Comparison of ENCODE assay signal across 32 cellular contexts in the genomic region with DNA sequence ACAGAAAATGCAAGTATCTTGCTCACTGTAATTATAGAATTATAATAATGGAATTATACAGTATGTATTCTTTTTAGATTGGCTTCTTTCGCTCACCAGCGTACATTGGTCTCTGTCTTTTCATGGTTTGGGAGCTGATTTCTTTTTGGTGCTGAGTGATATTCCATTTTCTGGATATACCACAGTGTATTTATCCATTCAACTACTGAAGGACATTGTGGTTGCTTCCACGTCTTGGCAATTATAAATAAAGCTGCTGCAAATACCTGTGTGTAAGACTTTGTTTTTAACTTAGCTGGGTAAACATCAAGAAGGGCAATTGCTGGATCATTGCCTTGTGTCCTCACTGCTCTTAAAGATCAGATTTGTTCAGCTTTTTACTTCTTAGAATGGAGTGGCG.
"Had no signal": no experiment of that assay in that cellular context is flagged by ENCODE, and none has a peak within 500 bp of the region (broad histone marks: within the 10 kb centered on the region; RNA-seq: fewer than 3 reads in every experiment).

No MANE protein-coding gene starts in this region.

- ATAC-seq: activated CD4-positive, CD25-positive, alpha-beta regulatory T cell treated with anti-CD3 and anti-CD28 coated beads, Interleukin-2, amount 50 U/mL, for 24 hours; gastroesophageal sphincter; heart right ventricle; T-helper 17 cell had no signal

- H3K4me3 Mint-ChIP-seq: activated B cell treated with CpG ODN at 0.5 μM for 24 hours; activated naive CD4-positive, alpha-beta T cell treated with anti-CD3 and anti-CD28 coated beads for 36 hours; activated naive CD4-positive, alpha-beta T cell treated with anti-CD3 and anti-CD28 coated beads, Interleukin-2, amount 50 U/mL, for 24 hours; activated naive CD8-positive, alpha-beta T cell treated with anti-CD3 and anti-CD28 coated beads, Interleukin-2, amount 10 ng/mL, durations not matched to agents 7 days and 5 days; activated T-helper 1 cell treated with anti-CD3 and anti-CD28 coated beads, Interleukin-12 subunit alpha, Interleukin-12 subunit beta, Interleukin-2, Interleukin-4 antibody, amounts not matched to agents 30 ng/mL and 10 ng/mL and 1 ng/mL, durations not matched to agents 14 hours and 24 hours and 36 hours; T-helper 17 cell; T-helper 2 cell treated with Interferon-gamma antibody and Interleukin-4, amounts not matched to agents 5 μg/mL and 100 μg/mL, for 36 hours had no signal

- H3K27me3 Mint-ChIP-seq: activated B cell treated with CpG ODN at 0.5 μM for 24 hours; activated naive CD4-positive, alpha-beta T cell treated with anti-CD3 and anti-CD28 coated beads, Interleukin-2, amount 50 U/mL, for 24 hours; activated naive CD8-positive, alpha-beta T cell treated with anti-CD3 and anti-CD28 coated beads, Interleukin-2, amount 10 ng/mL, durations not matched to agents 7 days and 5 days; T-helper 17 cell had no signal

- H3K4me1 ChIP-seq: colonic mucosa, esophagus squamous epithelium had no signal

- H3K27ac Mint-ChIP-seq: activated B cell treated with CpG ODN at 0.5 μM for 24 hours; activated naive CD4-positive, alpha-beta T cell treated with anti-CD3 and anti-CD28 coated beads for 36 hours; activated naive CD4-positive, alpha-beta T cell treated with anti-CD3 and anti-CD28 coated beads, Interleukin-2, amount 50 U/mL, for 24 hours; activated naive CD8-positive, alpha-beta T cell treated with anti-CD3 and anti-CD28 coated beads, Interleukin-2, amount 10 ng/mL, durations not matched to agents 7 days and 5 days; activated T-helper 1 cell treated with anti-CD3 and anti-CD28 coated beads, Interleukin-12 subunit alpha, Interleukin-12 subunit beta, Interleukin-2, Interleukin-4 antibody, amounts not matched to agents 30 ng/mL and 10 ng/mL and 1 ng/mL, durations not matched to agents 14 hours and 24 hours and 36 hours; activated T-helper 2 cell treated with anti-CD3 and anti-CD28 coated beads, Interferon-gamma antibody, Interleukin-2, Interleukin-4, amounts not matched to agents 10 μg/mL and 5 μg/mL and 100 μg/mL, durations not matched to agents 14 hours and 24 hours and 36 hours; T-helper 17 cell; T-helper 2 cell treated with Interferon-gamma antibody and Interleukin-4, amounts not matched to agents 5 μg/mL and 100 μg/mL, for 36 hours had no signal

- H3K27ac ChIP-seq: colonic mucosa, epithelial cell of prostate, esophagus squamous epithelium, gastroesophageal sphincter, heart right ventricle, WERI-Rb-1 had no signal

- H3K4me3 ChIP-seq: colonic mucosa, esophagus squamous epithelium, gastroesophageal sphincter, heart right ventricle had no signal

- FAIRE-seq: astrocyte, endometrium, endothelial cell of umbilical vein had no signal

- H3K36me3 ChIP-seq: colonic mucosa, gastroesophageal sphincter had no signal

- H3K9me3 ChIP-seq: colonic mucosa, esophagus squamous epithelium had no signal

- DNase-seq: activated B cell treated with CpG ODN at 0.5 μM for 24 hours; activated CD4-positive, alpha-beta T cell treated with anti-CD3 and anti-CD28 coated beads for 48 hours; activated CD4-positive, alpha-beta T cell treated with anti-CD3 and anti-CD28 coated beads, Interleukin-2, amount 50 U/mL, for 1 hour; activated CD4-positive, alpha-beta T cell treated with anti-CD3 and anti-CD28 coated beads, Interleukin-2, amount 50 U/mL, for 48 hours; activated CD8-positive, alpha-beta memory T cell treated with anti-CD3 and anti-CD28 coated beads, Interleukin-2, amount 50 U/mL, for 48 hours; activated effector memory CD4-positive, alpha-beta T cell treated with anti-CD3 and anti-CD28 coated beads, Interleukin-2, amount 50 U/mL, for 16 hours; activated naive CD4-positive, alpha-beta T cell treated with anti-CD3 and anti-CD28 coated beads for 36 hours; activated naive CD8-positive, alpha-beta T cell treated with anti-CD3 and anti-CD28 coated beads, Interleukin-2, amount 10 ng/mL, durations not matched to agents 7 days and 5 days; activated T-cell treated with anti-CD3 and anti-CD28 coated beads, Interleukin-2, amount 50 U/mL, for 48 hours; amniotic stem cell; anterior cingulate cortex; caudate nucleus; cerebellar nuclear complex; colonic mucosa; effector CD8-positive, alpha-beta T cell; esophagus squamous epithelium; foreskin melanocyte; heart right ventricle; T-helper 1 cell; T-helper 17 cell; T1000; WERI-Rb-1 had no signal

- H3K27me3 ChIP-seq: colonic mucosa, esophagus squamous epithelium, gastroesophageal sphincter, heart right ventricle had no signal

- H3K9me3 Mint-ChIP-seq: activated naive CD4-positive, alpha-beta T cell treated with anti-CD3 and anti-CD28 coated beads for 36 hours; activated naive CD4-positive, alpha-beta T cell treated with anti-CD3 and anti-CD28 coated beads, Interleukin-2, amount 50 U/mL, for 24 hours; activated T-helper 1 cell treated with anti-CD3 and anti-CD28 coated beads, Interleukin-12 subunit alpha, Interleukin-12 subunit beta, Interleukin-2, Interleukin-4 antibody, amounts not matched to agents 30 ng/mL and 10 ng/mL and 1 ng/mL, durations not matched to agents 14 hours and 24 hours and 36 hours; activated T-helper 2 cell treated with anti-CD3 and anti-CD28 coated beads, Interferon-gamma antibody, Interleukin-2, Interleukin-4, amounts not matched to agents 10 μg/mL and 5 μg/mL and 100 μg/mL, durations not matched to agents 14 hours and 24 hours and 36 hours; T-helper 2 cell treated with Interferon-gamma antibody and Interleukin-4, amounts not matched to agents 5 μg/mL and 100 μg/mL, for 36 hours had no signal
